ENCODE assay signal across 9 cellular contexts in the genomic region with DNA sequence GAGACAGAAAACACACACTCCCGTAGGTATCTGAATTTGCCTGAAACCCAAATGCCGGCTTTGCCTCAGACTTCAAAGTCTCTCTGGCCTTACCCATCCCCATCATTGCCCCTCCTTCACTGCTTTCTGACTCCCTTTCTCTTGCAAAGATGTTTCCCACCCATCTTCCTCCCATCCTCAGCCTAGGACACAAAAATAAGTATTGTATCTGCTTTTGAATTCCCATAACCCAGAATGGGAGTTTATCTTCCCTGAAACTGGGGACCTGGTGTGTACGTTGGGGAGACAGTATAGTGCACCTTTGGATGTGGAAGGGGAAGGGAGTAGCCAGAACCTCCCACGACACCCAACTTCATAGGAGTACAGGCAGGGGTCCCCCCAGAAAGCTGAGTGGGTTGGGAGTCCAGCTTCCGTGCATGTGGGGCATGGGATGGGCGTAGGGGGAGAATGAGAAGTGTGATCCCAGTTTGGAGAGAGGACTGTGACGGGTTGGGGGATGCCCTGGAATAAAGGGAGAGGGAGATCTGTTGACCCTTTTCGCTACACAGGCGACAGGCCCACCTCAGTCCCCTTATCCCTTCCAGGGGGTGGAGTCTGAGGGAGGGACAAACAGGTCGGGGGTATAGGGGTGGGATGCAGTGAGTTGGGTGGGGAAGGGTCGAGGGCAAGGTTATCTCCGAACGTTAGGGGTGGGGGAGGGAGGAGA. TPM values are rescaled to one million over a fixed set of nuclear protein-coding genes. Genes with fewer than 3 reads are reported as not detected.
A peak's percentile ranks its signal among the peaks of the same experiment; 100 is the strongest.
DNase-seq lines count a peak whose midpoint lies in the region; ATAC-seq, FAIRE-seq and TF ChIP-seq lines count a peak whose summit lies in the region.
"Had no signal": no experiment of that assay in that cellular context is flagged by ENCODE, and none has a peak within 500 bp of the region (broad histone marks: within the 10 kb centered on the region; RNA-seq: fewer than 3 reads in every experiment).

No MANE protein-coding gene starts in this region.

- no peaks in the 10 kb centered on the region for H3K9me3 ChIP-seq in A673 (ENCODE audit: low read depth, low read length, poor library complexity, severe bottlenecking)
- no peaks in the 10 kb centered on the region for H3K9me3 ChIP-seq in IMR-90 (ENCODE audit: control insufficient read depth, insufficient read depth, low read length)
- no peaks in the 10 kb centered on the region for H3K9me3 ChIP-seq in colonic mucosa
- H3K9me3 ChIP-seq in small intestine (ENCODE audit: control insufficient read depth, low read depth), result no peaks in the 10 kb centered on the region

- no peaks in the 10 kb centered on the region for H3K36me3 ChIP-seq in A673 (ENCODE audit: insufficient read depth, low read length, poor library complexity, severe bottlenecking)
- peaks cover 4% of the 10 kb centered on the region for H3K36me3 ChIP-seq in IMR-90 (ENCODE audit: control insufficient read depth, insufficient read depth, low read length)
- H3K36me3 ChIP-seq in colonic mucosa, result no peaks in the 10 kb centered on the region
- no peaks in the 10 kb centered on the region for H3K36me3 ChIP-seq in small intestine (ENCODE audit: control insufficient read depth in 2 of 2, insufficient read depth in 2 of 2, low read length in 2 of 2)

- H3K36me3 Mint-ChIP-seq in nephron (ENCODE audit: low read depth), result no peaks in the 10 kb centered on the region

- no peak overlapping the region for H3K18ac ChIP-seq in IMR-90 (ENCODE audit: low read depth, low read length)

- peak overlapping the region; percentile 82 for H2AFZ ChIP-seq in IMR-90 (replicated peaks; ENCODE audit: low read length, poor library complexity)

- H3K27me3 Mint-ChIP-seq in nephron (ENCODE audit: low read depth), result peaks cover 72% of the 10 kb centered on the region

- H3K14ac ChIP-seq in IMR-90 (replicated peaks; ENCODE audit: low read depth, low read length), result no peak overlapping the region

- H3K4me1 ChIP-seq in A673 (ENCODE audit: insufficient read depth, low read length, poor library complexity, severe bottlenecking) (peaks cover 24% of the 10 kb centered on the region), IMR-90 (ENCODE audit: control insufficient read depth, insufficient read depth, low read length) (peaks cover 12% of the 10 kb centered on the region), colonic mucosa (peaks cover 8% of the 10 kb centered on the region), small intestine (ENCODE audit: control insufficient read depth in 2 of 2, insufficient read depth in 1 of 2, low read depth in 1 of 2, low read length in 1 of 2) (peaks cover 2 to 7% of the 10 kb centered on the region in 2 donors)

- H4K91ac ChIP-seq in IMR-90 (ENCODE audit: insufficient read depth, low read depth, low read length), result no peak overlapping the region

- intact Hi-C loops in A673 (cut with micrococcal nuclease; ENCODE audit: unreplicated experiment) (no loop called here), IMR-90 (cut with micrococcal nuclease) (no loop called here), colonic mucosa (cut with DNase I) (no loop called here)

- no peak for FAIRE-seq in small intestine (lab: Jason Lieb, UNC)

- no peak overlapping the region for H3K56ac ChIP-seq in IMR-90 (ENCODE audit: extremely low read depth, insufficient read depth, low read length)

- H3K9ac ChIP-seq in IMR-90 (ENCODE audit: low read depth, low read length), result no peak overlapping the region
- H3K9ac ChIP-seq in colonic mucosa (ENCODE audit: low read depth in 2 of 2, low read length in 2 of 2), result no peak overlapping the region

- no peak overlapping the region for H4K5ac ChIP-seq in IMR-90 (ENCODE audit: low read depth, low read length)

- H3K4ac ChIP-seq in IMR-90 (ENCODE audit: low read depth, low read length), result no peak overlapping the region

- 40% methylated on average over 4 of the region's 13 CpGs; no CpG with 5 or more reads in 1 of the 2 experiments for WGBS in IMR-90 (ENCODE audit: extremely low coverage in 2 of 2, insufficient read length in 1 of 2), 2 experiments
- WGBS in small intestine, 3 donors, result 26 to 36% (median 35%) methylated on average over 12 to 13 of the region's 13 CpGs

- no peak overlapping the region for H3K23ac ChIP-seq in IMR-90 (ENCODE audit: low read depth, low read length)

- no peak for TF ChIP-seq POLR2A in IMR-90 (IDR thresholded peaks at IDR 0.05; ENCODE audit: low read depth, low read length)

- no peak overlapping the region for H2BK15ac ChIP-seq in IMR-90 (ENCODE audit: low read depth, low read length)

- peak overlapping the region; percentile 33 to 67 (median 65) for H3K4me3 Mint-ChIP-seq in nephron

- H3K9me3 Mint-ChIP-seq in nephron, result no peaks in the 10 kb centered on the region

- no peak overlapping the region for H3K27ac Mint-ChIP-seq in nephron

- dilution Hi-C loops in IMR-90 (cut with HindIII; ENCODE audit: low sequenced_read_pairs, unreplicated experiment), result no loop called here

- peaks cover 19% of the 10 kb centered on the region for H3K9me1 ChIP-seq in IMR-90 (ENCODE audit: insufficient read depth, low read length)

- H3K27ac ChIP-seq in A673 (ENCODE audit: low read depth, low read length, poor library complexity, severe bottlenecking) (no peak overlapping the region), IMR-90 (ENCODE audit: insufficient read depth, low read length) (no peak overlapping the region), colonic mucosa (no peak overlapping the region), small intestine (ENCODE audit: low read depth in 1 of 2, low read length in 1 of 2) (no peak overlapping the region)

- H3K27me3 ChIP-seq in A673 (replicated peaks; ENCODE audit: insufficient read depth, low read depth, low read length, poor library complexity) (no peaks in the 10 kb centered on the region), IMR-90 (ENCODE audit: control insufficient read depth, insufficient read depth, low read length) (peaks cover 42% of the 10 kb centered on the region), colonic mucosa (peaks cover 5% of the 10 kb centered on the region), small intestine (ENCODE audit: control insufficient read depth in 2 of 2, insufficient read depth in 2 of 2, low read length in 2 of 2) (peaks cover 0 to 6% of the 10 kb centered on the region in 2 donors)

- H2BK20ac ChIP-seq in IMR-90 (ENCODE audit: low read depth, low read length), result no peak overlapping the region

- H2AK5ac ChIP-seq in IMR-90 (ENCODE audit: low read depth, low read length), result no peak overlapping the region

- no peak for TF ChIP-seq CTCF in A673 (conservative IDR thresholded peaks at IDR 0.05; ENCODE audit: low read depth, low read length)
- no peak for TF ChIP-seq CTCF in IMR-90 (conservative IDR thresholded peaks at IDR 0.05; ENCODE audit: low read depth, low read length)
- TF ChIP-seq CTCF in colonic mucosa (IDR thresholded peaks at IDR 0.05), result no peak
- TF ChIP-seq CTCF in nephron (IDR thresholded peaks at IDR 0.05; ENCODE audit: unreplicated experiment in 3 of 3), result no peak

- in situ Hi-C loops in IMR-90 (cut with MboI; ENCODE audit: low sequenced_read_pairs), result no loop called here

- peaks cover 16% of the 10 kb centered on the region for H4K20me1 ChIP-seq in IMR-90 (ENCODE audit: insufficient read depth, low read length)

- BruUV-seq in A673 (replicated peaks; lab: Mats Ljungman, UMichigan) (no TSS peak), IMR-90 (replicated peaks; lab: Mats Ljungman, UMichigan) (no TSS peak)

- peaks cover 36% of the 10 kb centered on the region for H3K4me1 Mint-ChIP-seq in nephron

- peak overlapping the region; percentile 64 for H3K4me2 ChIP-seq in IMR-90 (ENCODE audit: low read depth, low read length)

- ATAC-seq in IMR-90 (ENCODE audit: low read depth) (no peak), GM19023 (IDR thresholded peaks at IDR 0.05; ENCODE audit: unreplicated experiment) (no peak)

- H2BK120ac ChIP-seq in IMR-90 (ENCODE audit: low read depth, low read length), result 0 out of 2 replicates have a peak overlapping the region, but pooled peaks have one; percentile 40

- peak overlapping the region in 1 of 2 experiments; percentile 56; a peak in 1 of 4 replicates for H4K8ac ChIP-seq in IMR-90 (ENCODE audit: low read depth in 2 of 2, low read length in 2 of 2)

- no peak for DNase-seq in A673 (ENCODE audit: low spot score)
- DNase-seq in IMR-90, result no peak
- no peak for DNase-seq in colonic mucosa
- no peak for DNase-seq in small intestine
- no peak for DNase-seq in iPS-NIHi11 (ENCODE audit: low spot score)
- DNase-seq in NCI-H226, result no peak

- H3K4me3 ChIP-seq in A673 (ENCODE audit: low read depth, low read length, poor library complexity, severe bottlenecking) (peak overlapping the region; percentile 57), IMR-90 (ENCODE audit: insufficient read depth, low read depth, low read length) (peak overlapping the region; percentile 51), colonic mucosa (peak overlapping the region; percentile 43), small intestine (ENCODE audit: low read depth in 1 of 2, low read length in 2 of 2) (peak overlapping the region in 1 of 2 donors; percentile 29)

- TF ChIP-seq RAD21 in IMR-90 (IDR thresholded peaks at IDR 0.05; ENCODE audit: low read length), result no peak

- POLR2A ChIA-PET in A673 (lab: Charles Lee; ENCODE audit: low non-redundant PET), result no interaction called here
- POLR2A ChIA-PET in IMR-90 (lab: Charles Lee; ENCODE audit: unreplicated experiment), result no interaction called here

- H2BK5ac ChIP-seq in IMR-90 (ENCODE audit: low read depth, low read length, poor library complexity, severe bottlenecking), result no peak overlapping the region

- CTCF ChIA-PET in A673 (lab: Charles Lee), result no interaction called here
- CTCF ChIA-PET in IMR-90 (lab: Yijun Ruan, JAX), result no interaction called here

- peaks cover 12 to 28% of the 10 kb centered on the region in 2 experiments; a peak in 3 of 4 replicates for H3K79me1 ChIP-seq in IMR-90 (ENCODE audit: low read depth in 1 of 2, low read length in 2 of 2)

- no peak overlapping the region for H2AK9ac ChIP-seq in IMR-90 (replicated peaks; ENCODE audit: low read depth, low read length, poor library complexity)

RNA-seq across cellular contexts. Expression of a gene that starts 0.5 kb away (rescaled TPM):
- 2.1 and 3.3 TPM in 2 replicates for total RNA-seq in A673 (2021)
- under 0.01 and 0.18 TPM in 2 replicates for total RNA-seq in IMR-90 (2012; rRNA removed)
- polyA plus RNA-seq in IMR-90 (2012; rRNA removed), result 0.09 and 0.15 TPM in 2 replicates
- 0.03 and 0.10 TPM in 2 replicates for polyA plus RNA-seq in IMR-90 (2012; cell fraction: cytosol; rRNA removed)
- 0.48 and 1.3 TPM in 2 replicates for polyA plus RNA-seq in IMR-90 (2012; cell fraction: nucleus; rRNA removed; ENCODE audit: low replicate concordance)
- total RNA-seq in colonic mucosa, result 1 to 10 TPM in 1 of 2 donors, under 1 TPM in 1; 0.67 to 2.1 TPM
- 1 to 10 TPM in 1 of 3 donors, under 1 TPM in 1, not detected in 1; 0.27 to 8.4 TPM for polyA plus RNA-seq in small intestine
- total RNA-seq: G401 had no signal

RNA-seq across cellular contexts. Expression of a gene that starts 2.4 kb away (rescaled TPM):
- 121 and 129 TPM in 2 replicates for total RNA-seq in A673 (2021)
- 114 and 125 TPM in 2 replicates for total RNA-seq in IMR-90 (2012; rRNA removed)
- 107 and 130 TPM in 2 replicates for polyA plus RNA-seq in IMR-90 (2012; rRNA removed)
- 95.2 and 179 TPM in 2 replicates for polyA plus RNA-seq in IMR-90 (2012; cell fraction: cytosol; rRNA removed)
- 106 and 179 TPM in 2 replicates for polyA plus RNA-seq in IMR-90 (2012; cell fraction: nucleus; rRNA removed; ENCODE audit: low replicate concordance)
- 100 to 1,000 TPM; 131 to 139 TPM for total RNA-seq in colonic mucosa
- polyA plus RNA-seq in small intestine, result 100 to 1,000 TPM; 125 to 224 (median 166) TPM

RNA-seq across cellular contexts. Expression of a gene that starts 26.7 kb away (rescaled TPM):
- total RNA-seq in A673 (2021) (140 and 150 TPM in 2 replicates), IMR-90 (2012; rRNA removed) (0.90 and 1.4 TPM in 2 replicates), colonic mucosa (100 to 1,000 TPM in 1 of 2 donors, 10 to 100 TPM in 1; 95.4 to 133 TPM)
- polyA plus RNA-seq in IMR-90 (2012; rRNA removed) (7.9 and 9.3 TPM in 2 replicates), small intestine (10 to 100 TPM; 20.5 to 41.6 (median 31.4) TPM)
- polyA plus RNA-seq in IMR-90 (2012; cell fraction: cytosol; rRNA removed), result 6.6 and 8.1 TPM in 2 replicates
- polyA plus RNA-seq in IMR-90 (2012; cell fraction: nucleus; rRNA removed; ENCODE audit: low replicate concordance), result 39.1 and 71.4 TPM in 2 replicates

RNA-seq across cellular contexts. Expression of a gene that starts 29.0 kb away (rescaled TPM):
- total RNA-seq in A673 (2021), result 61.9 and 65.6 TPM in 2 replicates
- total RNA-seq in IMR-90 (2012; rRNA removed), result 12.2 and 19.4 TPM in 2 replicates
- 29.8 and 54.4 TPM in 2 replicates for polyA plus RNA-seq in IMR-90 (2012; rRNA removed)
- polyA plus RNA-seq in IMR-90 (2012; cell fraction: cytosol; rRNA removed), result 10.8 and 21.4 TPM in 2 replicates
- polyA plus RNA-seq in IMR-90 (2012; cell fraction: nucleus; rRNA removed; ENCODE audit: low replicate concordance), result 49.3 and 215 TPM in 2 replicates
- total RNA-seq in colonic mucosa, result 10 to 100 TPM; 17.5 to 22.8 TPM
- 100 to 1,000 TPM in 1 of 3 donors, 10 to 100 TPM in 2; 45.2 to 105 (median 48.7) TPM for polyA plus RNA-seq in small intestine

RNA-seq across cellular contexts. Expression of a gene that starts 41.6 kb away (rescaled TPM):
- total RNA-seq in A673 (2021), result 34.9 and 35.4 TPM in 2 replicates
- total RNA-seq in IMR-90 (2012; rRNA removed), result 12.5 and 14.4 TPM in 2 replicates
- 20.0 and 23.1 TPM in 2 replicates for polyA plus RNA-seq in IMR-90 (2012; rRNA removed)
- 12.2 and 14.9 TPM in 2 replicates for polyA plus RNA-seq in IMR-90 (2012; cell fraction: cytosol; rRNA removed)
- polyA plus RNA-seq in IMR-90 (2012; cell fraction: nucleus; rRNA removed; ENCODE audit: low replicate concordance), result 6.3 and 18.0 TPM in 2 replicates
- 10 to 100 TPM; 43.6 to 60.2 TPM for total RNA-seq in colonic mucosa
- 10 to 100 TPM; 16.1 to 18.1 (median 17.6) TPM for polyA plus RNA-seq in small intestine

Comparison
In these comparisons a context has a peak if more than half of its experiments do, and no peak if none do; other contexts are left out.
1. RNA of a gene that starts 26.7 kb away (total RNA-seq): 140 to 150 TPM in A673 and 95.4 to 133 TPM in colonic mucosa; 0.90 to 1.4 TPM in IMR-90; every median in the first group is over 10 times any median in the second.